Comparison of ENCODE assay signal across 1 cellular context in the genomic region with DNA sequence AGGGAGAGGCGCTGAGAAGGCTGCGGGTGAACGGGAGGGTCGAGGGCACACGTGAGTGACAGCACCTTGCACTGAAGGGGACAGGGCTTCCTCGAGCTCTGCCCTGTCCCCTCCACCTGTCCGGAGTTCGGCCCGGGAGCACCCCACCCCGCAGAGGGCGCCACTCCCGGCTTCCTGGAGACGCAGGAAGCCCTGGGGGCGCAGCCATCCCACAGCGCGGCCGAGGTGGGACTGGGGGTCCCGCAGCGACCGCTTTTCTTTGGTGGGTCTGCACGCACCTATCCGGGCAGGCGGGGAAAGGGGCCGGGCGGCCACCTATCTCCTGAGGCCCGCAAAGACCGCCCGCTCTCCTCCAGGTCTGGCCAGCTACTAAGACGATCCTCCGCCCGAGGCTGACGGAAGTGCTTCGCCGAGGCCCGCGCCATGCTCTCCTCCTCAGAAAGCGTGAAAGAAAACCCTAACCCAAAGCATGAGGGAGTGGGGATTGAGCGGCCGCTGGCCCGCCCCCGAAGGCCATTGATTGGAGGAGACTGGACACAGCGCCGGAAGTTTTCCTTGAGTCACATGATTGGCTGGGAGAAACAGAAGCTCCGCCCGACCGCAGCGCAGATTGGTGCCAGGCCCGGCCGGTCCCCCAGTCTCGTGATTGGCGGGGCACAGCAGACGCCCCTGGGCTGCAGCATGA.
TF ChIP-seq lines count a peak whose summit lies in the region.

No MANE protein-coding gene starts in this region.

TF ChIP-seq in SK-N-SH treated with all-trans-retinoic acid at 6 μM for 48 hours, 23 proteins besides CTCF, POLR2A, EP300 and RAD21 (continued from another document):
- TF ChIP-seq, protein P1, sequence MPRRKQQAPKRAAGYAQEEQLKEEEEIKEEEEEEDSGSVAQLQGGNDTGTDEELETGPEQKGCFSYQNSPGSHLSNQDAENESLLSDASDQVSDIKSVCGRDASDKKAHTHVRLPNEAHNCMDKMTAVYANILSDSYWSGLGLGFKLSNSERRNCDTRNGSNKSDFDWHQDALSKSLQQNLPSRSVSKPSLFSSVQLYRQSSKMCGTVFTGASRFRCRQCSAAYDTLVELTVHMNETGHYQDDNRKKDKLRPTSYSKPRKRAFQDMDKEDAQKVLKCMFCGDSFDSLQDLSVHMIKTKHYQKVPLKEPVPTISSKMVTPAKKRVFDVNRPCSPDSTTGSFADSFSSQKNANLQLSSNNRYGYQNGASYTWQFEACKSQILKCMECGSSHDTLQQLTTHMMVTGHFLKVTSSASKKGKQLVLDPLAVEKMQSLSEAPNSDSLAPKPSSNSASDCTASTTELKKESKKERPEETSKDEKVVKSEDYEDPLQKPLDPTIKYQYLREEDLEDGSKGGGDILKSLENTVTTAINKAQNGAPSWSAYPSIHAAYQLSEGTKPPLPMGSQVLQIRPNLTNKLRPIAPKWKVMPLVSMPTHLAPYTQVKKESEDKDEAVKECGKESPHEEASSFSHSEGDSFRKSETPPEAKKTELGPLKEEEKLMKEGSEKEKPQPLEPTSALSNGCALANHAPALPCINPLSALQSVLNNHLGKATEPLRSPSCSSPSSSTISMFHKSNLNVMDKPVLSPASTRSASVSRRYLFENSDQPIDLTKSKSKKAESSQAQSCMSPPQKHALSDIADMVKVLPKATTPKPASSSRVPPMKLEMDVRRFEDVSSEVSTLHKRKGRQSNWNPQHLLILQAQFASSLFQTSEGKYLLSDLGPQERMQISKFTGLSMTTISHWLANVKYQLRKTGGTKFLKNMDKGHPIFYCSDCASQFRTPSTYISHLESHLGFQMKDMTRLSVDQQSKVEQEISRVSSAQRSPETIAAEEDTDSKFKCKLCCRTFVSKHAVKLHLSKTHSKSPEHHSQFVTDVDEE (CRISPR knock-in tag; IDR thresholded peaks at IDR 0.05): no peak
- TF ChIP-seq ZNF565 (CRISPR knock-in tag; conservative IDR thresholded peaks at IDR 0.05; ENCODE audit: low read depth) (no peak), SNAI2 (CRISPR knock-in tag; IDR thresholded peaks at IDR 0.05) (no peak)
